Comparison of ENCODE assay signal across 29 cellular contexts in the genomic region with DNA sequence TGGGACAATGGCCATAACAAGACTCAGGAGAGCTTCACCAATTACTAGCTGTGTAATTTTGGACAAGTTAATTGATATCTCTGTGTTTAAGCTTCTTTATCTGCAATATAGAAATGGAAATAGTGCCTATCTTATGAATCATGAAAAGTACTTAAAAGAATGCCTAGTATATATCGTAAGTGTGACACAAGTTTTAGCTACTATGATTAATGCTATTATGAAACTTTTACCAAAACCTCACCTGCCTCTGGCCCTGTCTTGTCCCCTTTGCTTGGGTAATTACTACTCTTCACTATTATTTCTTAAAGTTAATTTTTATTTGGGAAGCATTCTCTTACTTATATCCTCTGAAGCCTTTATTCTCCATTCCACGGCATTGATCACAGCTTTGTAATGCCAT.
"Had no signal": no experiment of that assay in that cellular context is flagged by ENCODE, and none has a peak within 500 bp of the region (broad histone marks: within the 10 kb centered on the region; RNA-seq: fewer than 3 reads in every experiment).

No MANE protein-coding gene starts in this region.

- H3K9me3 ChIP-seq: adrenal gland, body of pancreas had no signal

- H3K36me3 ChIP-seq: adrenal gland, esophagus squamous epithelium had no signal

- DNase-seq: activated CD4-positive, alpha-beta memory T cell treated with anti-CD3 and anti-CD28 coated beads for 36 hours; activated CD4-positive, alpha-beta T cell treated with anti-CD3 and anti-CD28 coated beads for 36 hours; activated CD4-positive, alpha-beta T cell treated with anti-CD3 and anti-CD28 coated beads, Interleukin-2, amount 10 ng/mL, durations not matched to agents 24 days and 14 days; activated CD4-positive, CD25-positive, alpha-beta regulatory T cell; activated CD4-positive, CD25-positive, alpha-beta regulatory T cell treated with anti-CD3 and anti-CD28 coated beads, Interleukin-2, amount 50 U/mL, for 72 hours; activated CD8-positive, alpha-beta memory T cell treated with anti-CD3 and anti-CD28 coated beads, Interleukin-2, amount 10 ng/mL, durations not matched to agents 7 days and 5 days; activated CD8-positive, alpha-beta memory T cell treated with anti-CD3 and anti-CD28 coated beads, Interleukin-2, amount 50 U/mL, for 4 hours; activated CD8-positive, alpha-beta T cell treated with anti-CD3 and anti-CD28 coated beads, Interleukin-2, amount 10 ng/mL, durations not matched to agents 7 days and 5 days; activated effector memory CD4-positive, alpha-beta T cell treated with anti-CD3 and anti-CD28 coated beads, Interleukin-2, amount 50 U/mL, for 16 hours; activated naive CD4-positive, alpha-beta T cell treated with anti-CD3 and anti-CD28 coated beads for 36 hours; activated naive CD8-positive, alpha-beta T cell treated with anti-CD3 and anti-CD28 coated beads for 36 hours; activated naive CD8-positive, alpha-beta T cell treated with anti-CD3 and anti-CD28 coated beads, Interleukin-2, amount 50 U/mL, for 24 hours; activated T-cell treated with anti-CD3 and anti-CD28 coated beads, Interleukin-2, amount 50 U/mL, for 1 hour; activated T-cell treated with anti-CD3 and anti-CD28 coated beads, Interleukin-2, amount 50 U/mL, for 48 hours; adrenal gland; amygdala; aorta; body of pancreas; cortex of kidney; dermis blood vessel endothelial cell; effector CD4-positive, alpha-beta T cell; effector memory CD8-positive, alpha-beta T cell; esophagus squamous epithelium; head of caudate nucleus; T-helper 2 cell had no signal

- H3K27me3 Mint-ChIP-seq: activated CD4-positive, alpha-beta memory T cell treated with anti-CD3 and anti-CD28 coated beads for 36 hours; activated CD4-positive, alpha-beta T cell treated with anti-CD3 and anti-CD28 coated beads for 36 hours; activated CD4-positive, alpha-beta T cell treated with anti-CD3 and anti-CD28 coated beads, Interleukin-2, amount 10 ng/mL, durations not matched to agents 24 days and 14 days; activated CD8-positive, alpha-beta memory T cell treated with anti-CD3 and anti-CD28 coated beads, Interleukin-2, amount 10 ng/mL, durations not matched to agents 7 days and 5 days; activated naive CD4-positive, alpha-beta T cell treated with anti-CD3 and anti-CD28 coated beads, Interleukin-2, amount 50 U/mL, for 24 hours; activated naive CD8-positive, alpha-beta T cell treated with anti-CD3 and anti-CD28 coated beads for 36 hours; activated naive CD8-positive, alpha-beta T cell treated with anti-CD3 and anti-CD28 coated beads, Interleukin-2, amount 50 U/mL, for 24 hours; effector memory CD8-positive, alpha-beta T cell had no signal

- H3K4me1 ChIP-seq: adrenal gland, body of pancreas, esophagus squamous epithelium had no signal

- H3K4me3 ChIP-seq: adrenal gland, body of pancreas, esophagus squamous epithelium had no signal

- H3K27ac ChIP-seq: adrenal gland, body of pancreas, epithelial cell of prostate, esophagus squamous epithelium had no signal

- H3K9me3 Mint-ChIP-seq: activated CD4-positive, alpha-beta T cell treated with anti-CD3 and anti-CD28 coated beads, Interleukin-2, amount 10 ng/mL, durations not matched to agents 24 days and 14 days; activated naive CD4-positive, alpha-beta T cell treated with anti-CD3 and anti-CD28 coated beads for 36 hours; activated naive CD8-positive, alpha-beta T cell treated with anti-CD3 and anti-CD28 coated beads for 36 hours; activated naive CD8-positive, alpha-beta T cell treated with anti-CD3 and anti-CD28 coated beads, Interleukin-2, amount 50 U/mL, for 24 hours; activated T-helper 1 cell treated with anti-CD3 and anti-CD28 coated beads, Interleukin-12 subunit alpha, Interleukin-12 subunit beta, Interleukin-2, Interleukin-4 antibody, amounts not matched to agents 30 ng/mL and 10 ng/mL and 1 ng/mL, durations not matched to agents 14 hours and 24 hours and 36 hours had no signal

- H3K4me3 Mint-ChIP-seq: activated CD4-positive, alpha-beta memory T cell treated with anti-CD3 and anti-CD28 coated beads for 36 hours; activated CD4-positive, alpha-beta T cell treated with anti-CD3 and anti-CD28 coated beads for 36 hours; activated CD4-positive, alpha-beta T cell treated with anti-CD3 and anti-CD28 coated beads, Interleukin-2, amount 10 ng/mL, durations not matched to agents 24 days and 14 days; activated CD8-positive, alpha-beta memory T cell treated with anti-CD3 and anti-CD28 coated beads, Interleukin-2, amount 10 ng/mL, durations not matched to agents 7 days and 5 days; activated CD8-positive, alpha-beta T cell treated with anti-CD3 and anti-CD28 coated beads, Interleukin-2, amount 10 ng/mL, durations not matched to agents 7 days and 5 days; activated naive CD4-positive, alpha-beta T cell treated with anti-CD3 and anti-CD28 coated beads for 36 hours; activated naive CD4-positive, alpha-beta T cell treated with anti-CD3 and anti-CD28 coated beads, Interleukin-2, amount 50 U/mL, for 24 hours; activated naive CD8-positive, alpha-beta T cell treated with anti-CD3 and anti-CD28 coated beads for 36 hours; activated naive CD8-positive, alpha-beta T cell treated with anti-CD3 and anti-CD28 coated beads, Interleukin-2, amount 50 U/mL, for 24 hours; activated T-helper 1 cell treated with anti-CD3 and anti-CD28 coated beads, Interleukin-12 subunit alpha, Interleukin-12 subunit beta, Interleukin-2, Interleukin-4 antibody, amounts not matched to agents 30 ng/mL and 10 ng/mL and 1 ng/mL, durations not matched to agents 14 hours and 24 hours and 36 hours; effector memory CD8-positive, alpha-beta T cell had no signal

- H3K36me3 Mint-ChIP-seq: activated CD4-positive, alpha-beta memory T cell treated with anti-CD3 and anti-CD28 coated beads for 36 hours; activated CD8-positive, alpha-beta memory T cell treated with anti-CD3 and anti-CD28 coated beads, Interleukin-2, amount 10 ng/mL, durations not matched to agents 7 days and 5 days; activated naive CD4-positive, alpha-beta T cell treated with anti-CD3 and anti-CD28 coated beads, Interleukin-2, amount 50 U/mL, for 24 hours; activated naive CD8-positive, alpha-beta T cell treated with anti-CD3 and anti-CD28 coated beads for 36 hours had no signal

- H3K4me1 Mint-ChIP-seq: activated CD4-positive, alpha-beta T cell treated with anti-CD3 and anti-CD28 coated beads for 36 hours; activated CD4-positive, alpha-beta T cell treated with anti-CD3 and anti-CD28 coated beads, Interleukin-2, amount 10 ng/mL, durations not matched to agents 24 days and 14 days; activated CD8-positive, alpha-beta memory T cell treated with anti-CD3 and anti-CD28 coated beads, Interleukin-2, amount 10 ng/mL, durations not matched to agents 7 days and 5 days; activated naive CD4-positive, alpha-beta T cell treated with anti-CD3 and anti-CD28 coated beads, Interleukin-2, amount 50 U/mL, for 24 hours; activated naive CD8-positive, alpha-beta T cell treated with anti-CD3 and anti-CD28 coated beads for 36 hours; activated naive CD8-positive, alpha-beta T cell treated with anti-CD3 and anti-CD28 coated beads, Interleukin-2, amount 50 U/mL, for 24 hours had no signal

- H3K27me3 ChIP-seq: adrenal gland, body of pancreas, esophagus squamous epithelium had no signal

- ATAC-seq: activated CD4-positive, alpha-beta T cell treated with anti-CD3 and anti-CD28 coated beads for 36 hours; activated CD8-positive, alpha-beta memory T cell treated with anti-CD3 and anti-CD28 coated beads, Interleukin-2, amount 10 ng/mL, durations not matched to agents 7 days and 5 days; activated CD8-positive, alpha-beta T cell treated with anti-CD3 and anti-CD28 coated beads, Interleukin-2, amount 10 ng/mL, durations not matched to agents 7 days and 5 days; activated naive CD8-positive, alpha-beta T cell treated with anti-CD3 and anti-CD28 coated beads, Interleukin-2, amount 50 U/mL, for 24 hours; body of pancreas; effector memory CD8-positive, alpha-beta T cell had no signal

- H3K27ac Mint-ChIP-seq: activated CD4-positive, alpha-beta memory T cell treated with anti-CD3 and anti-CD28 coated beads for 36 hours; activated CD4-positive, alpha-beta T cell treated with anti-CD3 and anti-CD28 coated beads for 36 hours; activated CD4-positive, alpha-beta T cell treated with anti-CD3 and anti-CD28 coated beads, Interleukin-2, amount 10 ng/mL, durations not matched to agents 24 days and 14 days; activated CD8-positive, alpha-beta memory T cell treated with anti-CD3 and anti-CD28 coated beads, Interleukin-2, amount 10 ng/mL, durations not matched to agents 7 days and 5 days; activated CD8-positive, alpha-beta T cell treated with anti-CD3 and anti-CD28 coated beads, Interleukin-2, amount 10 ng/mL, durations not matched to agents 7 days and 5 days; activated naive CD4-positive, alpha-beta T cell treated with anti-CD3 and anti-CD28 coated beads for 36 hours; activated naive CD4-positive, alpha-beta T cell treated with anti-CD3 and anti-CD28 coated beads, Interleukin-2, amount 50 U/mL, for 24 hours; activated naive CD8-positive, alpha-beta T cell treated with anti-CD3 and anti-CD28 coated beads for 36 hours; activated naive CD8-positive, alpha-beta T cell treated with anti-CD3 and anti-CD28 coated beads, Interleukin-2, amount 50 U/mL, for 24 hours; activated T-helper 1 cell treated with anti-CD3 and anti-CD28 coated beads, Interleukin-12 subunit alpha, Interleukin-12 subunit beta, Interleukin-2, Interleukin-4 antibody, amounts not matched to agents 30 ng/mL and 10 ng/mL and 1 ng/mL, durations not matched to agents 14 hours and 24 hours and 36 hours; activated T-helper 2 cell treated with anti-CD3 and anti-CD28 coated beads, Interferon-gamma antibody, Interleukin-2, Interleukin-4, amounts not matched to agents 10 μg/mL and 5 μg/mL and 100 μg/mL, durations not matched to agents 14 hours and 24 hours and 36 hours; effector memory CD8-positive, alpha-beta T cell had no signal
